18 cellular contexts compared by ENCODE assay signal in the genomic region with DNA sequence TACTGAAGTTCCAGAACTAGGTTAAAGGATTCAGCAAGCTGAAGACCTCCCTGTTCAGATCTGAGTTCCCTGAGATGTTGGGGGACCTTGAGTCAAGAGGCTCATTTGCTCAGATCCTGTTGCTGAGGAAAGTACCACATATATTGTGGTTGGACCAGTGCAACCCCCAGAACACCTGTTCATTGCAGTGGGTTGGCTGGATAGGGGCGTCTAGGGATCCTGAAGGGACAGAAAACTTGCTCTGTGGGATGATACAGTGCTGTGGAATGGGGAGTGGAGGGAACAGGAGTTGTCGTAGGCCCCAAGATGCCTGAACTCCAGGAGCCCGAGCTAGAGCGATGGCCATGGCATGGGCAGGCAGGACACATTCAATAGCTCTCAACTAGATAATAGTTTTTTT.
"Had no signal": no experiment of that assay in that cellular context is flagged by ENCODE, and none has a peak within 500 bp of the region (broad histone marks: within the 10 kb centered on the region; RNA-seq: fewer than 3 reads in every experiment).

No MANE protein-coding gene starts in this region.

- FAIRE-seq: colon had no signal

- H3K9me3 Mint-ChIP-seq: activated CD4-positive, alpha-beta T cell treated with anti-CD3 and anti-CD28 coated beads, Interleukin-2, amount 10 ng/mL, durations not matched to agents 24 days and 14 days; activated CD8-positive, alpha-beta T cell treated with anti-CD3 and anti-CD28 coated beads for 36 hours; activated naive CD8-positive, alpha-beta T cell treated with anti-CD3 and anti-CD28 coated beads for 36 hours; activated T-helper 17 cell treated with anti-CD3 and anti-CD28 coated beads, Interleukin-2, amount 50 U/mL, for 72 hours; nephron; stimulated activated naive B cell treated with anti-CD40 and anti-IgM and Interleukin-4, amounts not matched to agents 10 μg/mL and 1 μg/mL and 100 μg/mL, for 72 hours had no signal

- H3K9me3 ChIP-seq: lower lobe of right lung, thyroid gland, uterus had no signal

- ATAC-seq: activated CD8-positive, alpha-beta T cell treated with anti-CD3 and anti-CD28 coated beads for 36 hours; activated T-helper 17 cell treated with anti-CD3 and anti-CD28 coated beads, Interleukin-2, amount 50 U/mL, for 72 hours; foreskin keratinocyte; lower lobe of right lung; stimulated activated naive B cell treated with anti-CD40 and anti-IgM and Interleukin-4, amounts not matched to agents 10 μg/mL and 1 μg/mL and 100 μg/mL, for 72 hours had no signal

- H3K4me3 ChIP-seq: lower lobe of right lung, thyroid gland, uterus had no signal

- H3K27ac Mint-ChIP-seq: activated CD4-positive, alpha-beta T cell treated with anti-CD3 and anti-CD28 coated beads, Interleukin-2, amount 10 ng/mL, durations not matched to agents 24 days and 14 days; activated CD8-positive, alpha-beta T cell treated with anti-CD3 and anti-CD28 coated beads for 36 hours; activated T-helper 17 cell treated with anti-CD3 and anti-CD28 coated beads, Interleukin-2, amount 50 U/mL, for 72 hours had no signal

- DNase-seq: activated CD4-positive, alpha-beta T cell treated with anti-CD3 and anti-CD28 coated beads, Interleukin-2, amount 10 ng/mL, durations not matched to agents 24 days and 14 days; activated CD8-positive, alpha-beta T cell treated with anti-CD3 and anti-CD28 coated beads for 36 hours; activated naive CD4-positive, alpha-beta T cell; activated naive CD8-positive, alpha-beta T cell treated with anti-CD3 and anti-CD28 coated beads for 36 hours; activated T-cell treated with anti-CD3 and anti-CD28 coated beads, Interleukin-2, amount 50 U/mL, for 1 hour; caudate nucleus; foreskin keratinocyte; glutamatergic neuron; lower lobe of right lung; posterior cingulate gyrus; stimulated activated CD4-positive, alpha-beta T cell treated with anti-CD3 and anti-CD28 coated beads, Interleukin-4, amount 100 ng/mL, for 24 hours; stimulated activated naive B cell treated with anti-CD40 and anti-IgM and Interleukin-4, amounts not matched to agents 10 μg/mL and 1 μg/mL and 100 μg/mL, for 72 hours; T1000; thyroid gland; uterus had no signal

- H3K27me3 ChIP-seq: thyroid gland, uterus had no signal

- H3K27ac ChIP-seq: foreskin keratinocyte, lower lobe of right lung, thyroid gland, uterus had no signal

- H3K36me3 Mint-ChIP-seq: activated naive CD8-positive, alpha-beta T cell treated with anti-CD3 and anti-CD28 coated beads for 36 hours; stimulated activated naive B cell treated with anti-CD40 and anti-IgM and Interleukin-4, amounts not matched to agents 10 μg/mL and 1 μg/mL and 100 μg/mL, for 72 hours had no signal

- H3K36me3 ChIP-seq: lower lobe of right lung, thyroid gland, uterus had no signal

- H3K4me3 Mint-ChIP-seq: activated CD4-positive, alpha-beta T cell treated with anti-CD3 and anti-CD28 coated beads, Interleukin-2, amount 10 ng/mL, durations not matched to agents 24 days and 14 days; activated CD8-positive, alpha-beta T cell treated with anti-CD3 and anti-CD28 coated beads for 36 hours; activated naive CD8-positive, alpha-beta T cell treated with anti-CD3 and anti-CD28 coated beads for 36 hours; activated T-helper 17 cell treated with anti-CD3 and anti-CD28 coated beads, Interleukin-2, amount 50 U/mL, for 72 hours; stimulated activated naive B cell treated with anti-CD40 and anti-IgM and Interleukin-4, amounts not matched to agents 10 μg/mL and 1 μg/mL and 100 μg/mL, for 72 hours had no signal

- H3K4me1 ChIP-seq: foreskin keratinocyte had no signal
